ENCODE assay signal across 16 cellular contexts in genomic region chr21:43663033-43663432, GRCh38. TPM values are rescaled to one million over a fixed set of nuclear protein-coding genes. Genes with fewer than 3 reads are reported as not detected.
DNase-seq lines count a peak whose midpoint lies in the region; ATAC-seq and TF ChIP-seq lines count a peak whose summit lies in the region.
"Had no signal": no experiment of that assay in that cellular context is flagged by ENCODE, and none has a peak within 500 bp of the region (broad histone marks: within the 10 kb centered on the region; RNA-seq: fewer than 3 reads in every experiment).

No MANE protein-coding gene starts in this region.

- H3K36me3 ChIP-seq in CD8-positive, alpha-beta T cell (ENCODE audit: insufficient read depth, low read length) = peaks cover 16% of the 10 kb centered on the region
- H3K36me3 ChIP-seq in endodermal cell (ENCODE audit: control insufficient read depth, insufficient read depth, low read length) = peaks cover 46% of the 10 kb centered on the region

- H3K4me3 ChIP-seq in CD8-positive, alpha-beta T cell (ENCODE audit: low read depth, low read length) = no peak overlapping the region
- H3K4me3 ChIP-seq in endodermal cell (ENCODE audit: low read length) = no peak overlapping the region
- H3K4me3 ChIP-seq: HAP-1 had no signal

- H3K9ac ChIP-seq in endodermal cell (ENCODE audit: extremely low read depth, low read length, poor library complexity, severe bottlenecking) = no peak overlapping the region

- H3K27me3 ChIP-seq in CD8-positive, alpha-beta T cell (ENCODE audit: insufficient read depth, low read length) = no peaks in the 10 kb centered on the region
- no peaks in the 10 kb centered on the region for H3K27me3 ChIP-seq in endodermal cell (ENCODE audit: control insufficient read depth, insufficient read depth, low read length, poor library complexity, severe bottlenecking)

- peaks cover 81% of the 10 kb centered on the region for H3K36me3 Mint-ChIP-seq in activated T-cell treated with anti-CD3 and anti-CD28 coated beads, Interleukin-2, amount 50 U/mL, for 24 hours (ENCODE audit: low read depth)
- peaks cover 61% of the 10 kb centered on the region for H3K36me3 Mint-ChIP-seq in CD8-positive, alpha-beta T cell
- H3K36me3 Mint-ChIP-seq in T-helper 17 cell (ENCODE audit: low read depth) (peaks cover 8% of the 10 kb centered on the region), endodermal cell (ENCODE audit: low read depth) (peaks cover 54% of the 10 kb centered on the region)
- peaks cover 63% of the 10 kb centered on the region for H3K36me3 Mint-ChIP-seq in activated naive CD8-positive, alpha-beta T cell treated with anti-CD3 and anti-CD28 coated beads for 36 hours
- peaks cover 36% of the 10 kb centered on the region for H3K36me3 Mint-ChIP-seq in stimulated activated memory B cell treated with anti-CD40 and anti-IgM and Interleukin-4, amounts not matched to agents 10 μg/mL and 1 μg/mL and 100 μg/mL, for 72 hours

- H3K27me3 Mint-ChIP-seq in activated T-cell treated with anti-CD3 and anti-CD28 coated beads, Interleukin-2, amount 50 U/mL, for 24 hours = no peaks in the 10 kb centered on the region
- H3K27me3 Mint-ChIP-seq in CD8-positive, alpha-beta T cell (ENCODE audit: low read depth) = no peaks in the 10 kb centered on the region
- H3K27me3 Mint-ChIP-seq in T-helper 17 cell (no peaks in the 10 kb centered on the region), endodermal cell (ENCODE audit: insufficient read depth) (no peaks in the 10 kb centered on the region)
- H3K27me3 Mint-ChIP-seq in activated naive CD8-positive, alpha-beta T cell treated with anti-CD3 and anti-CD28 coated beads for 36 hours = no peaks in the 10 kb centered on the region
- no peaks in the 10 kb centered on the region for H3K27me3 Mint-ChIP-seq in stimulated activated memory B cell treated with anti-CD40 and anti-IgM and Interleukin-4, amounts not matched to agents 10 μg/mL and 1 μg/mL and 100 μg/mL, for 72 hours

- CTCF ChIA-PET in CD8-positive, alpha-beta T cell (lab: Charles Lee) = no interaction called here

- intact Hi-C loops in CD8-positive, alpha-beta T cell (cut with DNase I, micrococcal nuclease) = loop anchor here in 1 of 2 experiments (10.0 kb wide), 1 partner anchor 122 kb away; the partner anchor contains the start of gene RRP1

- TF ChIP-seq CTCF in CD8-positive, alpha-beta T cell (IDR thresholded peaks at IDR 0.05) = no peak
- TF ChIP-seq CTCF in endodermal cell (conservative IDR thresholded peaks at IDR 0.05) = no peak

- no peak for ATAC-seq in CD8-positive, alpha-beta T cell
- ATAC-seq in T-helper 17 cell = no peak
- ATAC-seq in stimulated activated memory B cell treated with anti-CD40 and anti-IgM and Interleukin-4, amounts not matched to agents 10 μg/mL and 1 μg/mL and 100 μg/mL, for 72 hours = no peak

- no peak for DNase-seq in activated T-cell treated with anti-CD3 and anti-CD28 coated beads, Interleukin-2, amount 50 U/mL, for 24 hours
- no peak for DNase-seq in activated T-cell treated with anti-CD3 and anti-CD28 coated beads, Interleukin-2, amount 50 U/mL, for 1 hour
- no peak for DNase-seq in CD8-positive, alpha-beta T cell
- DNase-seq in T-helper 17 cell = no peak
- no peak for DNase-seq in activated naive CD8-positive, alpha-beta T cell treated with anti-CD3 and anti-CD28 coated beads for 36 hours
- no peak for DNase-seq in endodermal cell
- no peak for DNase-seq in iPS-NIHi11 (ENCODE audit: low spot score)
- DNase-seq: Calu3, NCI-H1105 treated with DMSO at 0.1 percent for 48 hours, NCI-H1694 treated with DMSO at 0.1 percent for 48 hours, NCI-H226, NCI-H524 treated with DMSO at 0.1 percent for 48 hours had no signal

- H3K9me3 ChIP-seq in CD8-positive, alpha-beta T cell (ENCODE audit: low read length) = no peaks in the 10 kb centered on the region
- H3K9me3 ChIP-seq in T-helper 17 cell (ENCODE audit: control insufficient read depth, low read length, poor library complexity, severe bottlenecking) = no peaks in the 10 kb centered on the region
- no peaks in the 10 kb centered on the region for H3K9me3 ChIP-seq in endodermal cell (ENCODE audit: control insufficient read depth, low read length)
- H3K9me3 ChIP-seq: HAP-1 had no signal

- no peak overlapping the region for H3K4me3 Mint-ChIP-seq in activated T-cell treated with anti-CD3 and anti-CD28 coated beads, Interleukin-2, amount 50 U/mL, for 24 hours
- H3K4me3 Mint-ChIP-seq in CD8-positive, alpha-beta T cell = no peak overlapping the region
- H3K4me3 Mint-ChIP-seq in T-helper 17 cell = peak overlapping the region; percentile 52
- peak overlapping the region; percentile 1 for H3K4me3 Mint-ChIP-seq in activated naive CD8-positive, alpha-beta T cell treated with anti-CD3 and anti-CD28 coated beads for 36 hours
- H3K4me3 Mint-ChIP-seq in endodermal cell = no peak overlapping the region
- H3K4me3 Mint-ChIP-seq in stimulated activated memory B cell treated with anti-CD40 and anti-IgM and Interleukin-4, amounts not matched to agents 10 μg/mL and 1 μg/mL and 100 μg/mL, for 72 hours = no peak overlapping the region

- POLR2A ChIA-PET in CD8-positive, alpha-beta T cell (lab: Charles Lee) = no interaction called here

- H3K9me3 Mint-ChIP-seq in activated T-cell treated with anti-CD3 and anti-CD28 coated beads, Interleukin-2, amount 50 U/mL, for 24 hours = no peaks in the 10 kb centered on the region
- H3K9me3 Mint-ChIP-seq in CD8-positive, alpha-beta T cell = no peaks in the 10 kb centered on the region
- no peaks in the 10 kb centered on the region for H3K9me3 Mint-ChIP-seq in activated naive CD8-positive, alpha-beta T cell treated with anti-CD3 and anti-CD28 coated beads for 36 hours
- peaks cover 3% of the 10 kb centered on the region for H3K9me3 Mint-ChIP-seq in endodermal cell
- H3K9me3 Mint-ChIP-seq in stimulated activated memory B cell treated with anti-CD40 and anti-IgM and Interleukin-4, amounts not matched to agents 10 μg/mL and 1 μg/mL and 100 μg/mL, for 72 hours = peaks cover 3% of the 10 kb centered on the region

- 85 to 96% methylated on average over 8 to 9 of the region's 9 CpGs for WGBS in endodermal cell (ENCODE audit: insufficient coverage in 1 of 2, insufficient read length in 1 of 2), 2 experiments

- H3K27ac ChIP-seq in CD8-positive, alpha-beta T cell (ENCODE audit: low read depth, low read length) = no peak overlapping the region
- no peak overlapping the region for H3K27ac ChIP-seq in endodermal cell (ENCODE audit: low read depth, low read length)
- H3K27ac ChIP-seq: C4-2B, HL-60 had no signal

- peaks cover 38% of the 10 kb centered on the region for H3K4me1 ChIP-seq in CD8-positive, alpha-beta T cell (ENCODE audit: insufficient read depth, low read length)
- no peaks in the 10 kb centered on the region for H3K4me1 ChIP-seq in endodermal cell (ENCODE audit: control insufficient read depth, insufficient read depth, low read length)

- H3K4me1 Mint-ChIP-seq in activated T-cell treated with anti-CD3 and anti-CD28 coated beads, Interleukin-2, amount 50 U/mL, for 24 hours (ENCODE audit: low read depth) = peaks cover 72% of the 10 kb centered on the region
- peaks cover 68% of the 10 kb centered on the region for H3K4me1 Mint-ChIP-seq in CD8-positive, alpha-beta T cell (ENCODE audit: low read depth)
- H3K4me1 Mint-ChIP-seq in T-helper 17 cell (peaks cover 34% of the 10 kb centered on the region), endodermal cell (peaks cover 19% of the 10 kb centered on the region)
- H3K4me1 Mint-ChIP-seq in activated naive CD8-positive, alpha-beta T cell treated with anti-CD3 and anti-CD28 coated beads for 36 hours = peaks cover 64% of the 10 kb centered on the region
- peaks cover 41% of the 10 kb centered on the region for H3K4me1 Mint-ChIP-seq in stimulated activated memory B cell treated with anti-CD40 and anti-IgM and Interleukin-4, amounts not matched to agents 10 μg/mL and 1 μg/mL and 100 μg/mL, for 72 hours

- H3K27ac Mint-ChIP-seq in activated T-cell treated with anti-CD3 and anti-CD28 coated beads, Interleukin-2, amount 50 U/mL, for 24 hours = peak overlapping the region; percentile 81
- peak overlapping the region; percentile 49 for H3K27ac Mint-ChIP-seq in CD8-positive, alpha-beta T cell
- peak overlapping the region; percentile 94 for H3K27ac Mint-ChIP-seq in T-helper 17 cell
- H3K27ac Mint-ChIP-seq in activated naive CD8-positive, alpha-beta T cell treated with anti-CD3 and anti-CD28 coated beads for 36 hours = no peak overlapping the region
- H3K27ac Mint-ChIP-seq in endodermal cell = no peak overlapping the region
- no peak overlapping the region for H3K27ac Mint-ChIP-seq in stimulated activated memory B cell treated with anti-CD40 and anti-IgM and Interleukin-4, amounts not matched to agents 10 μg/mL and 1 μg/mL and 100 μg/mL, for 72 hours

RNA-seq across cellular contexts. Expression of gene RRP1B, which starts 3.7 kb away (rescaled TPM):
- 10 to 100 TPM; 24.3 to 26.1 TPM for total RNA-seq in CD8-positive, alpha-beta T cell
- total RNA-seq in T-helper 17 cell = 10 to 100 TPM; 30.3 to 30.6 TPM
- total RNA-seq in activated naive CD8-positive, alpha-beta T cell treated with anti-CD3 and anti-CD28 coated beads for 36 hours = 100 to 1,000 TPM; 105 to 108 TPM
- total RNA-seq in endodermal cell = 10 to 100 TPM; 44.1 to 46.0 TPM
- 33.6 TPM for polyA plus RNA-seq in endodermal cell (2013, experiment 1 of 2)
- polyA plus RNA-seq in endodermal cell (2013, experiment 2 of 2) = 32.3 TPM

RNA-seq across cellular contexts. Expression of gene HSF2BP, which starts 3.7 kb away (rescaled TPM):
- 1 to 10 TPM in 1 of 2 experiments, under 1 TPM in 1; 0.64 to 1.3 TPM for total RNA-seq in CD8-positive, alpha-beta T cell
- total RNA-seq in T-helper 17 cell = under 1 TPM; 0.20 to 0.37 TPM
- total RNA-seq in activated naive CD8-positive, alpha-beta T cell treated with anti-CD3 and anti-CD28 coated beads for 36 hours = 1 to 10 TPM in 1 of 2 experiments, under 1 TPM in 1; 0.68 to 1.2 TPM
- 1 to 10 TPM; 1.7 to 1.9 TPM for total RNA-seq in endodermal cell
- 0.96 TPM for polyA plus RNA-seq in endodermal cell (2013, experiment 1 of 2)
- polyA plus RNA-seq in endodermal cell (2013, experiment 2 of 2) = 0.87 TPM

RNA-seq across cellular contexts. Expression of gene PDXK, which starts 55.9 kb away (rescaled TPM):
- total RNA-seq in CD8-positive, alpha-beta T cell = 10 to 100 TPM; 60.3 to 71.1 TPM
- 100 to 1,000 TPM in 1 of 2 donors, 10 to 100 TPM in 1; 93.1 to 106 TPM for total RNA-seq in T-helper 17 cell
- total RNA-seq in activated naive CD8-positive, alpha-beta T cell treated with anti-CD3 and anti-CD28 coated beads for 36 hours = 100 to 1,000 TPM; 111 to 113 TPM
- 100 to 1,000 TPM in 1 of 2 donors, 10 to 100 TPM in 1; 90.9 to 105 TPM for total RNA-seq in endodermal cell
- polyA plus RNA-seq in endodermal cell (2013, experiment 1 of 2) = 35.6 TPM
- 40.5 TPM for polyA plus RNA-seq in endodermal cell (2013, experiment 2 of 2)

Comparison
In these comparisons a context has a peak if more than half of its experiments do, and no peak if none do; other contexts are left out.
1. H3K27ac Mint-ChIP-seq: peak in activated T-cell treated with anti-CD3 and anti-CD28 coated beads, Interleukin-2, amount 50 U/mL, for 24 hours (single experiment), CD8-positive, alpha-beta T cell (single experiment) and T-helper 17 cell (single experiment); none in activated naive CD8-positive, alpha-beta T cell treated with anti-CD3 and anti-CD28 coated beads for 36 hours (single experiment), endodermal cell (single experiment) and stimulated activated memory B cell treated with anti-CD40 and anti-IgM and Interleukin-4, amounts not matched to agents 10 μg/mL and 1 μg/mL and 100 μg/mL, for 72 hours (single experiment).
2. H3K4me3 Mint-ChIP-seq: peak in T-helper 17 cell (single experiment) and activated naive CD8-positive, alpha-beta T cell treated with anti-CD3 and anti-CD28 coated beads for 36 hours (single experiment); none in activated T-cell treated with anti-CD3 and anti-CD28 coated beads, Interleukin-2, amount 50 U/mL, for 24 hours (single experiment), CD8-positive, alpha-beta T cell (single experiment), endodermal cell (single experiment) and stimulated activated memory B cell treated with anti-CD40 and anti-IgM and Interleukin-4, amounts not matched to agents 10 μg/mL and 1 μg/mL and 100 μg/mL, for 72 hours (single experiment).